ENCODE assay signal across 19 cellular contexts in genomic region chr12:49041036-49041880, GRCh38. TPM values are rescaled to one million over a fixed set of nuclear protein-coding genes. Genes with fewer than 3 reads are reported as not detected.
"Had no signal": no experiment of that assay in that cellular context is flagged by ENCODE, and none has a peak within 500 bp of the region (broad histone marks: within the 10 kb centered on the region; RNA-seq: fewer than 3 reads in every experiment).

No MANE protein-coding gene starts in this region.

- H3K27ac Mint-ChIP-seq: activated CD4-positive, alpha-beta T cell treated with anti-CD3 and anti-CD28 coated beads, Interleukin-2, amount 10 ng/mL, durations not matched to agents 7 days and 5 days; activated T-cell treated with anti-CD3 and anti-CD28 coated beads, Interleukin-2, amount 50 U/mL, for 72 hours; nephron progenitor cell; progenitor cell of endocrine pancreas; T-cell had no signal

- H3K4me1 Mint-ChIP-seq: nephron progenitor cell had no signal

- H3K9me3 Mint-ChIP-seq: activated CD4-positive, alpha-beta T cell treated with anti-CD3 and anti-CD28 coated beads, Interleukin-2, amount 10 ng/mL, durations not matched to agents 7 days and 5 days; activated T-cell treated with anti-CD3 and anti-CD28 coated beads, Interleukin-2, amount 50 U/mL, for 72 hours; nephron progenitor cell; T-cell had no signal

- DNase-seq: activated CD4-positive, alpha-beta T cell treated with anti-CD3 and anti-CD28 coated beads, Interleukin-2, amount 10 ng/mL, durations not matched to agents 7 days and 5 days; activated CD8-positive, alpha-beta memory T cell treated with anti-CD3 and anti-CD28 coated beads, Interleukin-2, amount 50 U/mL, for 48 hours; activated effector memory CD4-positive, alpha-beta T cell treated with anti-CD3 and anti-CD28 coated beads, Interleukin-2, amount 50 U/mL, for 16 hours; activated naive CD4-positive, alpha-beta T cell treated with anti-CD3 and anti-CD28 coated beads, Interleukin-2, amount 50 U/mL, for 16 hours; activated T-cell treated with anti-CD3 and anti-CD28 coated beads, Interleukin-2, amount 50 U/mL, for 72 hours; cortex of kidney; gastrocnemius medialis; midbrain; nephron progenitor cell; stimulated activated CD4-positive, alpha-beta T cell treated with anti-CD3 and anti-CD28 coated beads, Interleukin-2, amount 100 ng/mL, for 24 hours; T-cell; T-helper 9 cell had no signal

- H3K4me3 ChIP-seq: ascending aorta, gastrocnemius medialis, left lung, thoracic aorta had no signal

- ATAC-seq: activated T-cell treated with anti-CD3 and anti-CD28 coated beads, Interleukin-2, amount 50 U/mL, for 72 hours; esophagus mucosa; left lung; T-cell had no signal

- H3K9me3 ChIP-seq: ascending aorta, gastrocnemius medialis, left lung, thoracic aorta had no signal

- H3K4me1 ChIP-seq: ascending aorta, gastrocnemius medialis, left lung had no signal

- H3K27me3 ChIP-seq: ascending aorta, gastrocnemius medialis, left lung had no signal

- H3K27me3 Mint-ChIP-seq: activated CD4-positive, alpha-beta T cell treated with anti-CD3 and anti-CD28 coated beads, Interleukin-2, amount 10 ng/mL, durations not matched to agents 7 days and 5 days; progenitor cell of endocrine pancreas; T-cell had no signal

- H3K27ac ChIP-seq: ascending aorta, gastrocnemius medialis, left lung, thoracic aorta had no signal

- H3K4me3 Mint-ChIP-seq: activated CD4-positive, alpha-beta T cell treated with anti-CD3 and anti-CD28 coated beads, Interleukin-2, amount 10 ng/mL, durations not matched to agents 7 days and 5 days; activated T-cell treated with anti-CD3 and anti-CD28 coated beads, Interleukin-2, amount 50 U/mL, for 72 hours; nephron progenitor cell; T-cell had no signal

RNA-seq across cellular contexts. Expression of gene RHEBL1, which starts 28.5 kb away (rescaled TPM):
- total RNA-seq: ascending aorta had no signal

RNA-seq across cellular contexts. Expression of gene DDN, which starts 42.1 kb away (rescaled TPM):
- total RNA-seq: ascending aorta, lung microvascular endothelial cell had no signal

RNA-seq across cellular contexts. Expression of gene DHH, which starts 53.3 kb away (rescaled TPM):
- total RNA-seq: osteoblast had no signal
